17 cellular contexts compared by ENCODE assay signal in the genomic region with DNA sequence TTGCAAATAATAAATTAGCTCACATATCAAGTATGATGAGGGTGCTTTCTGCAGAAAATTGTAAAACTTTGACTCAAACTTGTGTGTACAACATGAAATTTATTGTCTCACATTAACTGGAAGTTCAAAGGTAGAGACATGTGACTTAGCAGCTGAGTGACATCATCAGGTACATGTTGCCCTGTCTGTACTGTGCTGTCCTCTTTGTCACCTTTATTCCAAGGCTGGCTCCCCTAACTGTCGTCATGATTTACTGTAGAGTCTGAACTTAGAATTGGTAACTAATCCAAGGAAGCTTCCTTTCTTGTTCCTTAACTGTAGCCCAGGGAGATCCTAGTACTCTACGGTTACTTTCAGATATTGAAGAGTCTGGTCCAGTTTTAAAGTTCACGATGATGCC. TPM values are rescaled to one million over a fixed set of nuclear protein-coding genes. Genes with fewer than 3 reads are reported as not detected.
DNase-seq lines count a peak whose midpoint lies in the region; ATAC-seq, FAIRE-seq and TF ChIP-seq lines count a peak whose summit lies in the region.
"Had no signal": no experiment of that assay in that cellular context is flagged by ENCODE, and none has a peak within 500 bp of the region (broad histone marks: within the 10 kb centered on the region; RNA-seq: fewer than 3 reads in every experiment).

No MANE protein-coding gene starts in this region.

- H4K8ac ChIP-seq in IMR-90 (ENCODE audit: low read depth in 2 of 2, low read length in 2 of 2) (no peak overlapping the region), H1 (ENCODE audit: extremely low read depth, insufficient read depth, low read length) (no peak overlapping the region)

- no peak overlapping the region for H2BK120ac ChIP-seq in IMR-90 (ENCODE audit: low read depth, low read length)
- H2BK120ac ChIP-seq in H1 (replicated peaks; ENCODE audit: low read depth, low read length): no peak overlapping the region

- H3K9me3 ChIP-seq in IMR-90 (ENCODE audit: control insufficient read depth, insufficient read depth, low read length) (no peaks in the 10 kb centered on the region), H1 (ENCODE audit: insufficient read depth in 2 of 2, low read depth in 1 of 2, low read length in 1 of 2) (no peaks in the 10 kb centered on the region), HAP-1 (no peaks in the 10 kb centered on the region)

- H3K23ac ChIP-seq in IMR-90 (ENCODE audit: low read depth, low read length) (no peak overlapping the region), H1 (ENCODE audit: insufficient read length) (no peak overlapping the region)

- H3K9me3 Mint-ChIP-seq in activated T-cell treated with anti-CD3 and anti-CD28 coated beads, Interleukin-2, amount 50 U/mL, for 24 hours: no peaks in the 10 kb centered on the region
- H3K9me3 Mint-ChIP-seq: CD4-positive, alpha-beta memory T cell had no signal

- no peaks in the 10 kb centered on the region for H3K27me3 ChIP-seq in IMR-90 (ENCODE audit: control insufficient read depth, insufficient read depth, low read length)
- H3K27me3 ChIP-seq in H1 (replicated peaks in 1 of 4; ENCODE audit: control insufficient read depth in 3 of 4, extremely low read depth in 1 of 4, insufficient read depth in 3 of 4, low read length in 3 of 4): no peaks in the 10 kb centered on the region
- H3K27me3 ChIP-seq in HAP-1 (ENCODE audit: low read depth): no peaks in the 10 kb centered on the region

- H3K9me1 ChIP-seq in IMR-90 (ENCODE audit: insufficient read depth, low read length): peaks cover 34% of the 10 kb centered on the region

- no peaks in the 10 kb centered on the region for H3K4me1 Mint-ChIP-seq in activated T-cell treated with anti-CD3 and anti-CD28 coated beads, Interleukin-2, amount 50 U/mL, for 24 hours (ENCODE audit: low read depth)
- H3K4me1 Mint-ChIP-seq: CD4-positive, alpha-beta memory T cell had no signal

- TF ChIP-seq POLR2A in IMR-90 (IDR thresholded peaks at IDR 0.05; ENCODE audit: low read depth, low read length) (no peak), H1 (IDR thresholded peaks at IDR 0.05; ENCODE audit: control extremely low read depth in 1 of 2, low read depth in 2 of 2, low read length in 2 of 2) (peak in 1 of 2 experiments; percentile 21; a peak in 1 of 3 replicates)

- TF ChIP-seq RAD21 in IMR-90 (IDR thresholded peaks at IDR 0.05; ENCODE audit: low read length) (no peak), H1 (IDR thresholded peaks at IDR 0.05 in 1 of 2, conservative IDR thresholded peaks at IDR 0.05 in 1 of 2; ENCODE audit: low read depth in 2 of 2, low read length in 2 of 2) (no peak)

- no peak overlapping the region for H3K14ac ChIP-seq in IMR-90 (replicated peaks; ENCODE audit: low read depth, low read length)
- H3K14ac ChIP-seq in H1 (ENCODE audit: insufficient read length): no peak overlapping the region

- H3K79me1 ChIP-seq in IMR-90 (ENCODE audit: low read depth in 1 of 2, low read length in 2 of 2) (peaks cover 24 to 55% of the 10 kb centered on the region in 2 experiments), H1 (ENCODE audit: low read depth, low read length) (no peaks in the 10 kb centered on the region; the same call in 1 of the 2 replicates)

- no peak overlapping the region for H2BK12ac ChIP-seq in H1 (ENCODE audit: low read depth, low read length)

- H4K20me1 ChIP-seq in IMR-90 (ENCODE audit: insufficient read depth, low read length): peaks cover 6% of the 10 kb centered on the region; the same call in 1 of the 2 replicates
- peaks cover 0 to 3% of the 10 kb centered on the region in 2 experiments for H4K20me1 ChIP-seq in H1 (replicated peaks in 1 of 2; ENCODE audit: control insufficient read depth in 1 of 2, insufficient read depth in 2 of 2, low read length in 2 of 2)

- H3K9ac ChIP-seq in IMR-90 (ENCODE audit: low read depth, low read length): no peak overlapping the region
- no peak overlapping the region for H3K9ac ChIP-seq in H1 (replicated peaks in 1 of 4; ENCODE audit: extremely low read depth in 1 of 4, low read depth in 3 of 4, low read length in 3 of 4)
- H3K9ac ChIP-seq: GM23248 had no signal

- H3K4me3 ChIP-seq in IMR-90 (ENCODE audit: insufficient read depth, low read depth, low read length) (no peak overlapping the region), H1 (ENCODE audit: extremely low read depth in 1 of 4, insufficient read depth in 2 of 4, low read depth in 3 of 4, low read length in 4 of 4) (no peak overlapping the region), HAP-1 (no peak overlapping the region)
- H3K4me3 ChIP-seq: GM23248 had no signal

- no peak overlapping the region for H2BK5ac ChIP-seq in IMR-90 (ENCODE audit: low read depth, low read length, poor library complexity, severe bottlenecking)
- no peak overlapping the region for H2BK5ac ChIP-seq in H1 (ENCODE audit: low read depth, low read length)

- dilution Hi-C loops in IMR-90 (cut with HindIII; ENCODE audit: low sequenced_read_pairs, unreplicated experiment): no loop called here

- H2AK9ac ChIP-seq in IMR-90 (replicated peaks; ENCODE audit: low read depth, low read length, poor library complexity): no peak overlapping the region

- peaks cover 8% of the 10 kb centered on the region for H3K36me3 ChIP-seq in IMR-90 (ENCODE audit: control insufficient read depth, insufficient read depth, low read length)
- peaks cover 0 to 10% (median 3%) of the 10 kb centered on the region in 4 experiments; a peak in 5 of 8 replicates for H3K36me3 ChIP-seq in H1 (ENCODE audit: control insufficient read depth in 2 of 4, insufficient read depth in 4 of 4, low read length in 3 of 4)
- no peaks in the 10 kb centered on the region for H3K36me3 ChIP-seq in HAP-1 (replicated peaks)

- TF ChIP-seq CTCF in IMR-90 (conservative IDR thresholded peaks at IDR 0.05; ENCODE audit: low read depth, low read length): no peak
- TF ChIP-seq CTCF in H1 (IDR thresholded peaks at IDR 0.05; ENCODE audit: control extremely low read depth in 1 of 3, insufficient read depth in 1 of 3, low read depth in 1 of 3, low read length in 3 of 3): no peak

- CTCF ChIA-PET in IMR-90 (lab: Yijun Ruan, JAX): interaction anchor here (0.6 kb wide), 1 partner anchor 117 kb away, joined by 5 read pairs; no protein-coding TSS in a partner anchor
- CTCF ChIA-PET in H1 (lab: Charles Lee; ENCODE audit: partially characterized antibody): interaction anchor here (0.9 to 1.2 kb wide), 4 partner anchors 12 to 146 kb away, joined by 3 to 4 read pairs (median 3); a partner anchor contains a TSS

- POLR2A ChIA-PET in IMR-90 (lab: Charles Lee; ENCODE audit: unreplicated experiment) (no interaction called here), H1 (lab: Charles Lee; ENCODE audit: partially characterized antibody) (interaction anchor here (0.6 to 1.8 kb wide), 6 partner anchors 12 to 154 kb away, joined by 3 to 8 read pairs (median 3); a partner anchor contains a TSS)

- no peak overlapping the region for H3K27ac Mint-ChIP-seq in activated T-cell treated with anti-CD3 and anti-CD28 coated beads, Interleukin-2, amount 50 U/mL, for 24 hours

- H3K27me3 Mint-ChIP-seq in activated T-cell treated with anti-CD3 and anti-CD28 coated beads, Interleukin-2, amount 50 U/mL, for 24 hours: peaks cover 43% of the 10 kb centered on the region

- H3K4ac ChIP-seq in IMR-90 (ENCODE audit: low read depth, low read length): no peak overlapping the region
- H3K4ac ChIP-seq in H1 (replicated peaks; ENCODE audit: insufficient read length, low read depth, low read length): no peak overlapping the region

- no peak overlapping the region for H3K4me3 Mint-ChIP-seq in activated T-cell treated with anti-CD3 and anti-CD28 coated beads, Interleukin-2, amount 50 U/mL, for 24 hours
- H3K4me3 Mint-ChIP-seq: CD4-positive, alpha-beta memory T cell had no signal

- no TSS peak for BruUV-seq in IMR-90 (replicated peaks; lab: Mats Ljungman, UMichigan)

- FAIRE-seq in H1 (lab: Jason Lieb, UNC): peak; percentile 13
- FAIRE-seq: G401.6, GM19239, H54 had no signal

- H2AFZ ChIP-seq in IMR-90 (replicated peaks; ENCODE audit: low read length, poor library complexity): no peak overlapping the region
- no peak overlapping the region for H2AFZ ChIP-seq in H1 (ENCODE audit: low read length)
- H2AFZ ChIP-seq: GM23248 had no signal

- H2BK15ac ChIP-seq in IMR-90 (ENCODE audit: low read depth, low read length): peak overlapping the region; percentile 64; the same call in 1 of the 3 replicates
- H2BK15ac ChIP-seq in H1 (ENCODE audit: low read length): no peak overlapping the region

- H3K79me2 ChIP-seq in H1 (ENCODE audit: control insufficient read depth in 1 of 2, insufficient read depth in 2 of 2, low read length in 2 of 2): no peaks in the 10 kb centered on the region

- H3K56ac ChIP-seq in IMR-90 (ENCODE audit: extremely low read depth, insufficient read depth, low read length) (no peak overlapping the region), H1 (replicated peaks; ENCODE audit: insufficient read length, low read depth, low read length) (no peak overlapping the region)

- no peaks in the 10 kb centered on the region; the same call in 1 of the 2 replicates for H3K23me2 ChIP-seq in H1 (ENCODE audit: low read depth, low read length)

- no peak for DNase-seq in IMR-90
- no peak for DNase-seq in H1 (ENCODE audit: low read depth in 1 of 2, low spot score in 2 of 2)
- no peak for DNase-seq in left colon
- DNase-seq in HAP-1 (ENCODE audit: low spot score in 2 of 2): no peak
- no peak for DNase-seq in activated effector memory CD4-positive, alpha-beta T cell treated with anti-CD3 and anti-CD28 coated beads, Interleukin-2, amount 50 U/mL, for 16 hours
- no peak for DNase-seq in activated T-cell treated with anti-CD3 and anti-CD28 coated beads, Interleukin-2, amount 50 U/mL, for 24 hours
- DNase-seq: C1 segment of cervical spinal cord; Calu3; CD4-positive, alpha-beta memory T cell; COR-L47; DND-41; GM23248; HCEC 1CT had no signal

- H3K27ac ChIP-seq in IMR-90 (ENCODE audit: insufficient read depth, low read length): no peak overlapping the region
- H3K27ac ChIP-seq in H1 (ENCODE audit: low read depth, low read length): no peak overlapping the region
- H3K27ac ChIP-seq: GM23248 had no signal

- no peak for TF ChIP-seq EP300 in H1 (IDR thresholded peaks at IDR 0.05; ENCODE audit: borderline replicate concordance in 1 of 2, low read depth in 2 of 2, low read length in 2 of 2)

- H3K4me2 ChIP-seq in IMR-90 (ENCODE audit: low read depth, low read length) (no peak overlapping the region), H1 (ENCODE audit: insufficient read depth in 1 of 2, low read depth in 2 of 2, low read length in 2 of 2) (no peak overlapping the region)

- no peak overlapping the region for H2BK20ac ChIP-seq in IMR-90 (ENCODE audit: low read depth, low read length)
- no peak overlapping the region for H2BK20ac ChIP-seq in H1 (ENCODE audit: low read length)

- H4K5ac ChIP-seq in IMR-90 (ENCODE audit: low read depth, low read length) (no peak overlapping the region), H1 (ENCODE audit: insufficient read length, low read depth, low read length) (no peak overlapping the region)

- no peak overlapping the region for H2AK5ac ChIP-seq in IMR-90 (ENCODE audit: low read depth, low read length)
- no peak overlapping the region for H2AK5ac ChIP-seq in H1 (ENCODE audit: low read depth, low read length)

- no CpG with 5 or more reads among the region's 3 CpGs for WGBS in IMR-90 (ENCODE audit: extremely low coverage in 2 of 2, insufficient read length in 1 of 2), 2 experiments
- 94% methylated on average over 3 of the region's 3 CpGs; no CpG with 5 or more reads in 1 of the 2 experiments for WGBS in H1 (ENCODE audit: extremely low coverage in 1 of 2, insufficient coverage in 1 of 2, insufficient read length in 1 of 2, insufficient replicate concordance in 2 of 2, low coverage in 1 of 2, low lambda C conversion rate in 2 of 2, missing lambda C conversion rate in 1 of 2), 2 experiments

- intact Hi-C loops in IMR-90 (cut with micrococcal nuclease) (loop anchor here (5.0 kb wide), 1 partner anchor 37 kb away; no protein-coding TSS in a partner anchor), left colon (cut with DNase I, micrococcal nuclease) (loop anchor here in 1 of 2 donors (10.0 kb wide), 1 partner anchor 90 kb away; no protein-coding TSS in a partner anchor)

- no peaks in the 10 kb centered on the region for H3K36me3 Mint-ChIP-seq in activated T-cell treated with anti-CD3 and anti-CD28 coated beads, Interleukin-2, amount 50 U/mL, for 24 hours (ENCODE audit: low read depth)
- H3K36me3 Mint-ChIP-seq: CD4-positive, alpha-beta memory T cell had no signal

- H4K91ac ChIP-seq in IMR-90 (ENCODE audit: insufficient read depth, low read depth, low read length) (no peak overlapping the region), H1 (replicated peaks; ENCODE audit: insufficient read length, low read length) (no peak overlapping the region)

- ATAC-seq in IMR-90 (ENCODE audit: low read depth) (no peak), left colon (peak; percentile 30), HG03457 (IDR thresholded peaks at IDR 0.05; ENCODE audit: unreplicated experiment) (no peak)

- H3K4me1 ChIP-seq in IMR-90 (ENCODE audit: control insufficient read depth, insufficient read depth, low read length): peaks cover 6% of the 10 kb centered on the region
- no peaks in the 10 kb centered on the region; a peak in 1 of 7 replicates for H3K4me1 ChIP-seq in H1 (replicated peaks in 1 of 4; ENCODE audit: control insufficient read depth in 3 of 4, insufficient read depth in 4 of 4, low read length in 3 of 4)
- H3K4me1 ChIP-seq in HAP-1: no peaks in the 10 kb centered on the region

- no peak overlapping the region; the same call in 1 of the 2 replicates for H3K18ac ChIP-seq in IMR-90 (ENCODE audit: low read depth, low read length)
- H3K18ac ChIP-seq in H1 (ENCODE audit: extremely low read depth, low read length): no peak overlapping the region

- in situ Hi-C loops in IMR-90 (cut with MboI; ENCODE audit: low sequenced_read_pairs): no loop called here
- in situ Hi-C loops in HAP-1 (cut with MboI; ENCODE audit: low sequenced_read_pairs): loop anchor here (25.0 kb wide), 1 partner anchor 467 kb away; no protein-coding TSS in a partner anchor

RNA-seq across cellular contexts. Expression of a gene that starts 12.3 kb away (rescaled TPM):
- total RNA-seq in IMR-90 (2012; rRNA removed) (0.18 and 0.56 TPM in 2 replicates), left colon (1 to 10 TPM; 8.2 to 8.6 TPM)
- polyA plus RNA-seq in IMR-90 (2012; rRNA removed) (0.03 and 0.10 TPM in 2 replicates), H1 (2011; rRNA removed) (0.08 and 0.18 TPM in 2 replicates)
- polyA plus RNA-seq in IMR-90 (2012; cell fraction: cytosol; rRNA removed): 0.01 and 0.02 TPM in 2 replicates
- 0.11 TPM in 1 of 2 replicates, not detected in the other for polyA plus RNA-seq in IMR-90 (2012; cell fraction: nucleus; rRNA removed; ENCODE audit: low replicate concordance)
- 0.88 and 1.3 TPM in 2 replicates for total RNA-seq in H1 (2021; fragmentation: NEBNext Ultra II Directional; extraction: Animal tissue kit (Norgen Biotek cat#: 25700))
- polyA plus RNA-seq in H1 (2011; cell fraction: cytosol; rRNA removed): 0.31 TPM
- 0.13 TPM for polyA plus RNA-seq in H1 (2011; cell fraction: nucleus; rRNA removed)
- 0.25 to 0.70 TPM (median 0.36 TPM) in 4 replicates for polyA plus RNA-seq in H1 (2012, experiment 1 of 2)
- polyA plus RNA-seq in H1 (2012, experiment 2 of 2): 0.07 TPM
- 0.45 TPM for polyA plus RNA-seq in H1 (2013, experiment 1 of 2)
- polyA plus RNA-seq in H1 (2013, experiment 2 of 2): 0.61 TPM
- 0.25 and 0.68 TPM in 2 replicates for polyA minus RNA-seq in H1 (2011; rRNA and poly(A)+ RNA removed)
- polyA minus RNA-seq in H1 (2011; cell fraction: cytosol; rRNA and poly(A)+ RNA removed): not detected
- 1.8 TPM for polyA minus RNA-seq in H1 (2011; cell fraction: nucleus; rRNA and poly(A)+ RNA removed)
